21 cellular contexts compared by ENCODE assay signal in the genomic region with DNA sequence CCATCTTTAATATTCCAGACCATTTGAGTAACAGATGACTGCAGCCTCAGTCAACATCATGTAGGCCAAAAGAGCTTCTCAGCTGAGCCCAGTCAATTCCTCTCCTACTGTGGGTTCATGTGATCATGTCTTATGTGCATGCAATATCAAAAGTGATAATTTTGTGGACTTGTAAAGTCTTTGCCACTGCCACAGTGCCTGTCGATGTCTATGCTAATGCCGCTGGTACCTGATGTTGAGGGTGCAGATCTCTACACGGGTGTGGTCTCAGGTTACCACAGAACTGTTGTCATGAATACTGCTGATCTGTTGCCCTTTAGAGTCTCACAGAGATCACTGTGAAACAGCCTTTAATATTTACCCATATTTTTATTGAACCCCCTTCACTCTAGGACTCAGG. TPM values are rescaled to one million over a fixed set of nuclear protein-coding genes. Genes with fewer than 3 reads are reported as not detected.
"Had no signal": no experiment of that assay in that cellular context is flagged by ENCODE, and none has a peak within 500 bp of the region (broad histone marks: within the 10 kb centered on the region; RNA-seq: fewer than 3 reads in every experiment).

No MANE protein-coding gene starts in this region.

- H3K36me3 Mint-ChIP-seq: immature natural killer cell; naive B cell; stimulated activated naive B cell treated with anti-CD40 and anti-IgM and Interleukin-4, amounts not matched to agents 10 μg/mL and 1 μg/mL and 100 μg/mL, for 72 hours had no signal

- H3K4me1 ChIP-seq: psoas muscle had no signal

- H3K27ac ChIP-seq: esophagus squamous epithelium, left ventricle myocardium inferior, lower lobe of right lung, psoas muscle, right lobe of liver had no signal

- H3K27me3 ChIP-seq: esophagus squamous epithelium, right lobe of liver had no signal

- FAIRE-seq: kidney had no signal

- H3K27ac Mint-ChIP-seq: immature natural killer cell; nephron progenitor cell; stimulated activated naive B cell treated with anti-CD40 and anti-IgM and Interleukin-4, amounts not matched to agents 10 μg/mL and 1 μg/mL and 100 μg/mL, for 72 hours had no signal

- H3K4me3 ChIP-seq: esophagus squamous epithelium, left ventricle myocardium inferior, lower lobe of right lung, psoas muscle, right lobe of liver had no signal

- H3K9me3 Mint-ChIP-seq: immature natural killer cell; naive B cell; nephron progenitor cell; stimulated activated naive B cell treated with anti-CD40 and anti-IgM and Interleukin-4, amounts not matched to agents 10 μg/mL and 1 μg/mL and 100 μg/mL, for 72 hours had no signal

- H3K36me3 ChIP-seq: esophagus squamous epithelium, left ventricle myocardium inferior, lower lobe of right lung, right lobe of liver had no signal

- H3K9me3 ChIP-seq: esophagus squamous epithelium, left ventricle myocardium inferior, lower lobe of right lung, psoas muscle, right lobe of liver had no signal

- DNase-seq: effector memory CD4-positive, alpha-beta T cell; esophagus squamous epithelium; foreskin fibroblast; immature natural killer cell; kidney; left cardiac atrium; left ventricle myocardium inferior; lower lobe of right lung; mesendoderm; naive B cell; nephron progenitor cell; psoas muscle; retina; right lobe of liver; stimulated activated CD4-positive, alpha-beta T cell treated with anti-CD3 and anti-CD28 coated beads, Interleukin-4, amount 100 ng/mL, for 1 hour; stimulated activated CD8-positive, alpha-beta memory T cell treated with anti-CD3 and anti-CD28 coated beads, Interleukin-4, amount 100 ng/mL, for 48 hours; stimulated activated naive B cell treated with anti-CD40 and anti-IgM and Interleukin-4, amounts not matched to agents 10 μg/mL and 1 μg/mL and 100 μg/mL, for 72 hours; trophoblast cell had no signal

- ATAC-seq: left cardiac atrium; lower lobe of right lung; psoas muscle; right lobe of liver; stimulated activated naive B cell treated with anti-CD40 and anti-IgM and Interleukin-4, amounts not matched to agents 10 μg/mL and 1 μg/mL and 100 μg/mL, for 72 hours had no signal

- H3K4me3 Mint-ChIP-seq: immature natural killer cell; naive B cell; nephron progenitor cell; stimulated activated naive B cell treated with anti-CD40 and anti-IgM and Interleukin-4, amounts not matched to agents 10 μg/mL and 1 μg/mL and 100 μg/mL, for 72 hours had no signal

RNA-seq across cellular contexts. Expression of a gene that starts 11.3 kb away (rescaled TPM):
- total RNA-seq: epithelial cell of proximal tubule, esophagus squamous epithelium, kidney, left cardiac atrium, left ventricle myocardium inferior, osteoblast, psoas muscle, right lobe of liver, urinary bladder had no signal
- polyA plus RNA-seq: immature natural killer cell, psoas muscle, urinary bladder had no signal

RNA-seq across cellular contexts. Expression of a gene that starts 20.2 kb away (rescaled TPM):
- total RNA-seq: epithelial cell of proximal tubule, left cardiac atrium, left ventricle myocardium inferior, osteoblast, psoas muscle had no signal
- polyA plus RNA-seq: psoas muscle, urinary bladder had no signal
